Comparison of ENCODE assay signal across 8 cellular contexts in the genomic region with DNA sequence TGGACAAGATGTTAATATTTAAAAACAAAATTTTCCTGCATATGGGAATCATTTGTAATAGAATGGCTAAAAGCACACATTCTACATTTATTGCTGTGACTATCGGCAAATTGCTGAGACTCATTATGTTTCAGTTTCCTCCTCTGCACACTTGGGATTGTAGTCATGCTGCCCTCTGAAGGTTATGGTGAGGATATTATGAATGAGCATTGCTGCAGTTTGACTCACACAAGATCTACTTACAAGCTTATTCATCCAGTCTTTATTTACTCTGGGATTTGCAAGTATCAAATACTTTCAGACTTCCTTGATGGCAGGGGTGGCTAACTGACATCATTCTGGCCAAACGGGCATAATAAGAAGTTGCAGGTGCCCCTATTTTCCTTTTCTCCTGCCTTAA. TPM values are rescaled to one million over a fixed set of nuclear protein-coding genes. Genes with fewer than 3 reads are reported as not detected.
DNase-seq lines count a peak whose midpoint lies in the region; ATAC-seq and TF ChIP-seq lines count a peak whose summit lies in the region.

No MANE protein-coding gene starts in this region.

- 0% methylated on average over 1 of the region's 2 CpGs; no CpG with 5 or more reads in 1 of the 2 experiments for WGBS in IMR-90 (ENCODE audit: extremely low coverage in 2 of 2, insufficient read length in 1 of 2), 2 experiments
- whole genome bisulfite sequencing in heart left ventricle, 4 donors, result 25 to 46% (median 32%) methylated on average over 2 of the region's 2 CpGs

- H3K23ac ChIP-seq in IMR-90 (ENCODE audit: low read depth, low read length), result no peak overlapping the region

- BruUV-seq in IMR-90 (replicated peaks; lab: Mats Ljungman, UMichigan), result no TSS peak

- H2BK120ac ChIP-seq in IMR-90 (ENCODE audit: low read depth, low read length), result peak overlapping the region; percentile 60; the same call in 1 of the 2 replicates

- no peak overlapping the region for H2AFZ ChIP-seq in IMR-90 (replicated peaks; ENCODE audit: low read length, poor library complexity)

- no peak overlapping the region for H4K8ac ChIP-seq in IMR-90 (ENCODE audit: low read depth in 2 of 2, low read length in 2 of 2)

- H3K4me1 ChIP-seq in IMR-90 (ENCODE audit: control insufficient read depth, insufficient read depth, low read length) (peaks cover 6% of the 10 kb centered on the region), heart left ventricle (peaks cover 0 to 13% (median 0%) of the 10 kb centered on the region in 12 donors)

- H3K4me1 Mint-ChIP-seq in stimulated activated memory B cell treated with anti-CD40 and anti-IgM and Interleukin-4, amounts not matched to agents 10 μg/mL and 1 μg/mL and 100 μg/mL, for 72 hours, result peaks cover 8% of the 10 kb centered on the region
- peaks cover 30% of the 10 kb centered on the region for H3K4me1 Mint-ChIP-seq in activated CD4-positive, alpha-beta memory T cell treated with anti-CD3 and anti-CD28 coated beads, Interleukin-2, amount 10 ng/mL, durations not matched to agents 7 days and 5 days
- peaks cover 28% of the 10 kb centered on the region for H3K4me1 Mint-ChIP-seq in activated T-helper 1 cell treated with anti-CD3 and anti-CD28 coated beads, Interleukin-12 subunit alpha, Interleukin-12 subunit beta, Interleukin-2, Interleukin-4 antibody, amounts not matched to agents 30 ng/mL and 10 ng/mL and 1 ng/mL, durations not matched to agents 14 hours and 24 hours and 36 hours (ENCODE audit: low read depth)

- no peak overlapping the region for H3K14ac ChIP-seq in IMR-90 (replicated peaks; ENCODE audit: low read depth, low read length)

- H3K9ac ChIP-seq in IMR-90 (ENCODE audit: low read depth, low read length), result no peak overlapping the region

- peaks cover 6% of the 10 kb centered on the region for H3K27me3 Mint-ChIP-seq in stimulated activated memory B cell treated with anti-CD40 and anti-IgM and Interleukin-4, amounts not matched to agents 10 μg/mL and 1 μg/mL and 100 μg/mL, for 72 hours
- H3K27me3 Mint-ChIP-seq in activated CD4-positive, alpha-beta memory T cell treated with anti-CD3 and anti-CD28 coated beads, Interleukin-2, amount 10 ng/mL, durations not matched to agents 7 days and 5 days, result peaks cover 16% of the 10 kb centered on the region
- H3K27me3 Mint-ChIP-seq in activated T-helper 1 cell treated with anti-CD3 and anti-CD28 coated beads, Interleukin-12 subunit alpha, Interleukin-12 subunit beta, Interleukin-2, Interleukin-4 antibody, amounts not matched to agents 30 ng/mL and 10 ng/mL and 1 ng/mL, durations not matched to agents 14 hours and 24 hours and 36 hours (ENCODE audit: insufficient read depth), result peaks cover 20% of the 10 kb centered on the region

- no peaks in the 10 kb centered on the region for H3K9me3 Mint-ChIP-seq in stimulated activated memory B cell treated with anti-CD40 and anti-IgM and Interleukin-4, amounts not matched to agents 10 μg/mL and 1 μg/mL and 100 μg/mL, for 72 hours
- H3K9me3 Mint-ChIP-seq in activated CD4-positive, alpha-beta memory T cell treated with anti-CD3 and anti-CD28 coated beads, Interleukin-2, amount 10 ng/mL, durations not matched to agents 7 days and 5 days, result no peaks in the 10 kb centered on the region
- no peaks in the 10 kb centered on the region for H3K9me3 Mint-ChIP-seq in activated T-helper 1 cell treated with anti-CD3 and anti-CD28 coated beads, Interleukin-12 subunit alpha, Interleukin-12 subunit beta, Interleukin-2, Interleukin-4 antibody, amounts not matched to agents 30 ng/mL and 10 ng/mL and 1 ng/mL, durations not matched to agents 14 hours and 24 hours and 36 hours

- no peak overlapping the region for H2BK20ac ChIP-seq in IMR-90 (ENCODE audit: low read depth, low read length)

- H3K9me1 ChIP-seq in IMR-90 (ENCODE audit: insufficient read depth, low read length), result peaks cover 6% of the 10 kb centered on the region; the same call in 1 of the 2 replicates

- H4K5ac ChIP-seq in IMR-90 (ENCODE audit: low read depth, low read length), result no peak overlapping the region

- no peak overlapping the region; the same call in 2 of the 3 replicates for H2BK15ac ChIP-seq in IMR-90 (ENCODE audit: low read depth, low read length)

- H3K27ac Mint-ChIP-seq in stimulated activated memory B cell treated with anti-CD40 and anti-IgM and Interleukin-4, amounts not matched to agents 10 μg/mL and 1 μg/mL and 100 μg/mL, for 72 hours, result no peak overlapping the region
- H3K27ac Mint-ChIP-seq in activated CD4-positive, alpha-beta memory T cell treated with anti-CD3 and anti-CD28 coated beads, Interleukin-2, amount 10 ng/mL, durations not matched to agents 7 days and 5 days, result no peak overlapping the region
- H3K27ac Mint-ChIP-seq in activated T-helper 1 cell treated with anti-CD3 and anti-CD28 coated beads, Interleukin-12 subunit alpha, Interleukin-12 subunit beta, Interleukin-2, Interleukin-4 antibody, amounts not matched to agents 30 ng/mL and 10 ng/mL and 1 ng/mL, durations not matched to agents 14 hours and 24 hours and 36 hours, result no peak overlapping the region

- TF ChIP-seq CTCF in IMR-90 (conservative IDR thresholded peaks at IDR 0.05; ENCODE audit: low read depth, low read length) (peak; percentile 48), WI38 (IDR thresholded peaks at IDR 0.05; ENCODE audit: low read depth, low read length) (peak; percentile 24; the same call in 1 of the 2 replicates), heart left ventricle (IDR thresholded peaks at IDR 0.05) (peak; percentile 18 to 65 (median 52))

- dilution Hi-C loops in IMR-90 (cut with HindIII; ENCODE audit: low sequenced_read_pairs, unreplicated experiment), result no loop called here

- H3K9me3 ChIP-seq in IMR-90 (ENCODE audit: control insufficient read depth, insufficient read depth, low read length) (no peaks in the 10 kb centered on the region), heart left ventricle (no peaks in the 10 kb centered on the region)

- H2BK5ac ChIP-seq in IMR-90 (ENCODE audit: low read depth, low read length, poor library complexity, severe bottlenecking), result peak overlapping the region; percentile 70

- H2AK5ac ChIP-seq in IMR-90 (ENCODE audit: low read depth, low read length), result no peak overlapping the region

- no peak overlapping the region for H3K56ac ChIP-seq in IMR-90 (ENCODE audit: extremely low read depth, insufficient read depth, low read length)

- no peak overlapping the region for H3K4me3 Mint-ChIP-seq in stimulated activated memory B cell treated with anti-CD40 and anti-IgM and Interleukin-4, amounts not matched to agents 10 μg/mL and 1 μg/mL and 100 μg/mL, for 72 hours
- H3K4me3 Mint-ChIP-seq in activated CD4-positive, alpha-beta memory T cell treated with anti-CD3 and anti-CD28 coated beads, Interleukin-2, amount 10 ng/mL, durations not matched to agents 7 days and 5 days, result no peak overlapping the region
- no peak overlapping the region for H3K4me3 Mint-ChIP-seq in activated T-helper 1 cell treated with anti-CD3 and anti-CD28 coated beads, Interleukin-12 subunit alpha, Interleukin-12 subunit beta, Interleukin-2, Interleukin-4 antibody, amounts not matched to agents 30 ng/mL and 10 ng/mL and 1 ng/mL, durations not matched to agents 14 hours and 24 hours and 36 hours

- peak; percentile 72 for TF ChIP-seq RAD21 in IMR-90 (IDR thresholded peaks at IDR 0.05; ENCODE audit: low read length)

- peak; percentile 92 for ATAC-seq in IMR-90 (ENCODE audit: low read depth)
- peak in 3 of 4 donors; percentile 73 to 83 (median 77) for ATAC-seq in heart left ventricle
- ATAC-seq in stimulated activated memory B cell treated with anti-CD40 and anti-IgM and Interleukin-4, amounts not matched to agents 10 μg/mL and 1 μg/mL and 100 μg/mL, for 72 hours, result peak; percentile 83

- H3K4me3 ChIP-seq in IMR-90 (ENCODE audit: insufficient read depth, low read depth, low read length), result no peak overlapping the region
- H3K4me3 ChIP-seq in WI38 (ENCODE audit: low read depth, low read length), result no peak overlapping the region
- no peak overlapping the region for H3K4me3 ChIP-seq in heart left ventricle

- peak overlapping the region; percentile 81; the same call in 1 of the 2 replicates for H3K4me2 ChIP-seq in IMR-90 (ENCODE audit: low read depth, low read length)

- H4K20me1 ChIP-seq in IMR-90 (ENCODE audit: insufficient read depth, low read length), result no peaks in the 10 kb centered on the region

- TF ChIP-seq POLR2A in IMR-90 (IDR thresholded peaks at IDR 0.05; ENCODE audit: low read depth, low read length), result no peak
- no peak for TF ChIP-seq POLR2A in heart left ventricle (IDR thresholded peaks at IDR 0.05)

- POLR2A ChIA-PET in IMR-90 (lab: Charles Lee; ENCODE audit: unreplicated experiment), result interaction anchor here (0.6 kb wide), 1 partner anchor 238 kb away, joined by 3 read pairs; no protein-coding TSS in a partner anchor
- POLR2A ChIA-PET in activated CD4-positive, alpha-beta memory T cell treated with anti-CD3 and anti-CD28 coated beads, Interleukin-2, amount 10 ng/mL, durations not matched to agents 7 days and 5 days (lab: Charles Lee), result interaction anchor here (0.8 to 1.5 kb wide), 5 partner anchors 9 to 396 kb away, joined by 3 to 5 read pairs (median 3); no protein-coding TSS in a partner anchor

- CTCF ChIA-PET in IMR-90 (lab: Yijun Ruan, JAX), result interaction anchor here (0.6 to 3.5 kb wide), 5 partner anchors 9 to 518 kb away, joined by 3 to 12 read pairs (median 5); no protein-coding TSS in a partner anchor
- CTCF ChIA-PET in activated CD4-positive, alpha-beta memory T cell treated with anti-CD3 and anti-CD28 coated beads, Interleukin-2, amount 10 ng/mL, durations not matched to agents 7 days and 5 days (lab: Charles Lee), result interaction anchor here (0.9 to 4.3 kb wide), 17 partner anchors 9 to 522 kb away, joined by 3 to 43 read pairs (median 4); partner anchors contain the start of gene NFIL3

- no peak overlapping the region for H3K18ac ChIP-seq in IMR-90 (ENCODE audit: low read depth, low read length)

- H3K27ac ChIP-seq in IMR-90 (ENCODE audit: insufficient read depth, low read length) (no peak overlapping the region), heart left ventricle (no peak overlapping the region)

- no peak overlapping the region for H2AK9ac ChIP-seq in IMR-90 (replicated peaks; ENCODE audit: low read depth, low read length, poor library complexity)

- H3K36me3 Mint-ChIP-seq in stimulated activated memory B cell treated with anti-CD40 and anti-IgM and Interleukin-4, amounts not matched to agents 10 μg/mL and 1 μg/mL and 100 μg/mL, for 72 hours, result no peaks in the 10 kb centered on the region
- no peaks in the 10 kb centered on the region for H3K36me3 Mint-ChIP-seq in activated CD4-positive, alpha-beta memory T cell treated with anti-CD3 and anti-CD28 coated beads, Interleukin-2, amount 10 ng/mL, durations not matched to agents 7 days and 5 days (ENCODE audit: low read depth)
- H3K36me3 Mint-ChIP-seq in activated T-helper 1 cell treated with anti-CD3 and anti-CD28 coated beads, Interleukin-12 subunit alpha, Interleukin-12 subunit beta, Interleukin-2, Interleukin-4 antibody, amounts not matched to agents 30 ng/mL and 10 ng/mL and 1 ng/mL, durations not matched to agents 14 hours and 24 hours and 36 hours (ENCODE audit: low read depth), result no peaks in the 10 kb centered on the region

- no peak overlapping the region; the same call in 1 of the 2 replicates for H4K91ac ChIP-seq in IMR-90 (ENCODE audit: insufficient read depth, low read depth, low read length)

- H3K36me3 ChIP-seq in IMR-90 (ENCODE audit: control insufficient read depth, insufficient read depth, low read length), result no peaks in the 10 kb centered on the region
- no peaks in the 10 kb centered on the region for H3K36me3 ChIP-seq in heart left ventricle

- H3K27me3 ChIP-seq in IMR-90 (ENCODE audit: control insufficient read depth, insufficient read depth, low read length), result no peaks in the 10 kb centered on the region
- H3K27me3 ChIP-seq in heart left ventricle, result no peaks in the 10 kb centered on the region

- H3K4ac ChIP-seq in IMR-90 (ENCODE audit: low read depth, low read length), result no peak overlapping the region

- intact Hi-C loops in IMR-90 (cut with micrococcal nuclease), result no loop called here
- intact Hi-C loops in heart left ventricle (cut with DNase I), result loop anchor here in 7 of 10 donors (2.0 to 10.0 kb wide), 9 partner anchors 122 to 516 kb away; no protein-coding TSS in a partner anchor
- intact Hi-C loops in activated T-helper 1 cell treated with anti-CD3 and anti-CD28 coated beads, Interleukin-12 subunit alpha, Interleukin-12 subunit beta, Interleukin-2, Interleukin-4 antibody, amounts not matched to agents 30 ng/mL and 10 ng/mL and 1 ng/mL, durations not matched to agents 14 hours and 24 hours and 36 hours (cut with micrococcal nuclease), result loop anchor here (1.0 kb wide), 2 partner anchors 399 to 518 kb away; no protein-coding TSS in a partner anchor

- peaks cover 0 to 3% of the 10 kb centered on the region in 2 experiments; a peak in 1 of 4 replicates for H3K79me1 ChIP-seq in IMR-90 (ENCODE audit: low read depth in 1 of 2, low read length in 2 of 2)

- DNase-seq in DMS53 (lab: John Stamatoyannopoulos, UW), result peak; percentile 88
- peak; percentile 98 for DNase-seq in IMR-90
- no peak for DNase-seq in heart left ventricle
- no peak for DNase-seq in NCI-H446 treated with DMSO at 0.1 percent for 48 hours (lab: John Stamatoyannopoulos, UW)
- DNase-seq in activated CD4-positive, alpha-beta memory T cell treated with anti-CD3 and anti-CD28 coated beads, Interleukin-2, amount 10 ng/mL, durations not matched to agents 7 days and 5 days, result no peak
- DNase-seq in activated T-helper 1 cell treated with anti-CD3 and anti-CD28 coated beads, Interleukin-12 subunit alpha, Interleukin-12 subunit beta, Interleukin-2, Interleukin-4 antibody, amounts not matched to agents 30 ng/mL and 10 ng/mL and 1 ng/mL, durations not matched to agents 14 hours and 24 hours and 36 hours (ENCODE audit: low spot score), result no peak

- in situ Hi-C loops in IMR-90 (cut with MboI; ENCODE audit: low sequenced_read_pairs), result no loop called here

RNA-seq across cellular contexts. Expression of gene NFIL3, which starts 9.5 kb away (rescaled TPM):
- total RNA-seq in IMR-90 (2012; rRNA removed) (27.6 and 29.4 TPM in 2 replicates), heart left ventricle (10 to 100 TPM; 20.1 to 35.9 (median 24.7) TPM)
- polyA plus RNA-seq in IMR-90 (2012; rRNA removed) (20.8 and 27.7 TPM in 2 replicates), heart left ventricle (10 to 100 TPM; 13.1 to 33.3 TPM)
- 11.9 and 12.8 TPM in 2 replicates for polyA plus RNA-seq in IMR-90 (2012; cell fraction: cytosol; rRNA removed)
- polyA plus RNA-seq in IMR-90 (2012; cell fraction: nucleus; rRNA removed; ENCODE audit: low replicate concordance), result 6.6 and 66.1 TPM in 2 replicates
- 100 to 1,000 TPM in 1 of 2 experiments, 10 to 100 TPM in 1; 98.9 to 100 TPM for total RNA-seq in activated CD4-positive, alpha-beta memory T cell treated with anti-CD3 and anti-CD28 coated beads, Interleukin-2, amount 10 ng/mL, durations not matched to agents 7 days and 5 days
- 124 TPM in 2 replicates for total RNA-seq in activated T-helper 1 cell treated with anti-CD3 and anti-CD28 coated beads, Interleukin-12 subunit alpha, Interleukin-12 subunit beta, Interleukin-2, Interleukin-4 antibody, amounts not matched to agents 30 ng/mL and 10 ng/mL and 1 ng/mL, durations not matched to agents 14 hours and 24 hours and 36 hours

Comparison
In these comparisons a context has a peak if more than half of its experiments do, and no peak if none do; other contexts are left out.
1. DNase-seq: peak in DMS53 (single experiment) and IMR-90 (single experiment); none in heart left ventricle (0 of 5), NCI-H446 treated with DMSO at 0.1 percent for 48 hours (single experiment), activated CD4-positive, alpha-beta memory T cell treated with anti-CD3 and anti-CD28 coated beads, Interleukin-2, amount 10 ng/mL, durations not matched to agents 7 days and 5 days (single experiment) and activated T-helper 1 cell treated with anti-CD3 and anti-CD28 coated beads, Interleukin-12 subunit alpha, Interleukin-12 subunit beta, Interleukin-2, Interleukin-4 antibody, amounts not matched to agents 30 ng/mL and 10 ng/mL and 1 ng/mL, durations not matched to agents 14 hours and 24 hours and 36 hours (single experiment).
2. Peak in every context shown above with its lines, with median percentiles within 50 percentile points of each other: ATAC-seq and CTCF ChIP-seq.